In the genomic region with DNA sequence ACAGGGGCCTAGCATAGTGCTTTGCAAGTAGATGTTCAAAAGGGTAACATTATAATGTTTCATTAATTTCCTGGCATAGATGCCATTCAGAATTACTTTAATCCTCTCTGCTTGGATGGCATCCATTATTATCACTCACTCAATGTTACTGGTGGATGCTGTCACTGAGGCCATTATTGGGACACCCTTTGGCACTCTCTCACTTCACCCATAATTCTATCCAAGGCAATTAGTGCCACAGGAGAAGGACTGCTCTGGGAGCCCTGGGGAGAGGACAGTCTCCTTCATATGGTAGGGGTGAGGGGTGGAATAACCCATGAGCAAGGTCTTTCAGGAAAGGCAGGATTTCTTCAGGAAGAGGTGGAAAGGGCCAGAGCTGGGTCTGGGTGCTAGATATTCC, we compare ENCODE assay signal across 20 cellular contexts. TPM values are rescaled to one million over a fixed set of nuclear protein-coding genes. Genes with fewer than 3 reads are reported as not detected.
A peak's percentile ranks its signal among the peaks of the same experiment; 100 is the strongest.
DNase-seq lines count a peak whose midpoint lies in the region; ATAC-seq and TF ChIP-seq lines count a peak whose summit lies in the region.
"Had no signal": no experiment of that assay in that cellular context is flagged by ENCODE, and none has a peak within 500 bp of the region (broad histone marks: within the 10 kb centered on the region; RNA-seq: fewer than 3 reads in every experiment).

No MANE protein-coding gene starts in this region.

- H3K4me1 Mint-ChIP-seq in T-helper 17 cell (peaks cover 6% of the 10 kb centered on the region), endothelial cell (ENCODE audit: unreplicated experiment) (peaks cover 20% of the 10 kb centered on the region)
- H3K4me1 Mint-ChIP-seq in activated naive CD4-positive, alpha-beta T cell treated with anti-CD3 and anti-CD28 coated beads for 36 hours (ENCODE audit: low read depth) = no peaks in the 10 kb centered on the region
- H3K4me1 Mint-ChIP-seq: GM23338 had no signal

- peaks cover 4% of the 10 kb centered on the region for H3K36me3 Mint-ChIP-seq in T-helper 17 cell (ENCODE audit: low read depth)
- peaks cover 26% of the 10 kb centered on the region for H3K36me3 Mint-ChIP-seq in endothelial cell (ENCODE audit: low read depth, unreplicated experiment)
- no peaks in the 10 kb centered on the region for H3K36me3 Mint-ChIP-seq in activated naive CD4-positive, alpha-beta T cell treated with anti-CD3 and anti-CD28 coated beads for 36 hours (ENCODE audit: low read depth)
- H3K36me3 Mint-ChIP-seq: CD8-positive, alpha-beta T cell had no signal

- TF ChIP-seq CTCF in endothelial cell (IDR thresholded peaks at IDR 0.05; ENCODE audit: unreplicated experiment) = no peak
- TF ChIP-seq CTCF in right atrium auricular region (IDR thresholded peaks at IDR 0.05) = no peak
- TF ChIP-seq CTCF in gastrocnemius medialis (IDR thresholded peaks at IDR 0.05 in 4 of 5, conservative IDR thresholded peaks at IDR 0.05 in 1 of 5) = no peak

- H3K4me3 ChIP-seq in right atrium auricular region (no peak overlapping the region), gastrocnemius medialis (no peak overlapping the region)
- H3K4me3 ChIP-seq: BLaER1 treated with 17β-estradiol and CSF1 and Interleukin-3, amounts not matched to agents 10 nM and 100 nM; GM12878; GM23338; SJCRH30 had no signal

- TF ChIP-seq POLR2A in gastrocnemius medialis (IDR thresholded peaks at IDR 0.05) = no peak

- DNase-seq in T-helper 17 cell (no peak), endothelial cell (ENCODE audit: low spot score) (no peak), right atrium auricular region (ENCODE audit: low spot score) (no peak), gastrocnemius medialis (no peak), RPMI8226 (no peak), posterior cingulate gyrus (no peak)
- DNase-seq in activated naive CD4-positive, alpha-beta T cell treated with anti-CD3 and anti-CD28 coated beads for 36 hours = no peak
- DNase-seq: CD8-positive, alpha-beta T cell; DND-41; HCEC 1CT; NCI-H1105 treated with DMSO at 0.1 percent for 48 hours; NCI-H2029 treated with DMSO at 0.1 percent for 48 hours; NCI-H226; NCI-H510A treated with DMSO at 0.1 percent for 48 hours; NK-92 treated with Interleukin-12 subunit alpha and Interleukin-12 subunit beta, amount 100 ng/mL, for 24 hours; SJCRH30 had no signal

- no peaks in the 10 kb centered on the region for H3K9me3 ChIP-seq in T-helper 17 cell (ENCODE audit: control insufficient read depth, low read length, poor library complexity, severe bottlenecking)
- H3K9me3 ChIP-seq in right atrium auricular region = no peaks in the 10 kb centered on the region
- no peaks in the 10 kb centered on the region for H3K9me3 ChIP-seq in gastrocnemius medialis
- H3K9me3 ChIP-seq: BLaER1 treated with 17β-estradiol and CSF1 and Interleukin-3, amounts not matched to agents 10 nM and 100 nM; SJCRH30 had no signal

- H3K27me3 Mint-ChIP-seq in T-helper 17 cell = no peaks in the 10 kb centered on the region
- peaks cover 4% of the 10 kb centered on the region for H3K27me3 Mint-ChIP-seq in endothelial cell (ENCODE audit: unreplicated experiment)
- no peaks in the 10 kb centered on the region for H3K27me3 Mint-ChIP-seq in activated naive CD4-positive, alpha-beta T cell treated with anti-CD3 and anti-CD28 coated beads for 36 hours (ENCODE audit: low read depth)
- H3K27me3 Mint-ChIP-seq: IgD-negative memory B cell had no signal

- no peak overlapping the region for H3K4me3 Mint-ChIP-seq in T-helper 17 cell
- peak overlapping the region; percentile 56 for H3K4me3 Mint-ChIP-seq in endothelial cell (ENCODE audit: unreplicated experiment)
- no peak overlapping the region for H3K4me3 Mint-ChIP-seq in activated naive CD4-positive, alpha-beta T cell treated with anti-CD3 and anti-CD28 coated beads for 36 hours
- H3K4me3 Mint-ChIP-seq: CD8-positive, alpha-beta T cell; GM23338; IgD-negative memory B cell had no signal

- no peaks in the 10 kb centered on the region for H3K27me3 ChIP-seq in right atrium auricular region
- no peaks in the 10 kb centered on the region for H3K27me3 ChIP-seq in gastrocnemius medialis
- H3K27me3 ChIP-seq: BLaER1 treated with 17β-estradiol and CSF1 and Interleukin-3, amounts not matched to agents 10 nM and 100 nM; SJCRH30 had no signal

- peak overlapping the region; percentile 60 for H3K27ac Mint-ChIP-seq in T-helper 17 cell
- peak overlapping the region; percentile 44 for H3K27ac Mint-ChIP-seq in endothelial cell (ENCODE audit: unreplicated experiment)
- no peak overlapping the region for H3K27ac Mint-ChIP-seq in activated naive CD4-positive, alpha-beta T cell treated with anti-CD3 and anti-CD28 coated beads for 36 hours
- H3K27ac Mint-ChIP-seq: CD8-positive, alpha-beta T cell; GM23338; IgD-negative memory B cell had no signal

- H3K36me3 ChIP-seq in right atrium auricular region (peaks cover 45% of the 10 kb centered on the region), gastrocnemius medialis (peaks cover 0 to 61% of the 10 kb centered on the region in 2 donors)
- H3K36me3 ChIP-seq: BLaER1 treated with 17β-estradiol and CSF1 and Interleukin-3, amounts not matched to agents 10 nM and 100 nM had no signal

- H3K9me3 Mint-ChIP-seq in endothelial cell (ENCODE audit: unreplicated experiment) = no peaks in the 10 kb centered on the region
- no peaks in the 10 kb centered on the region for H3K9me3 Mint-ChIP-seq in activated naive CD4-positive, alpha-beta T cell treated with anti-CD3 and anti-CD28 coated beads for 36 hours
- H3K9me3 Mint-ChIP-seq: CD8-positive, alpha-beta T cell; GM23338; IgD-negative memory B cell had no signal

- ATAC-seq in T-helper 17 cell (no peak), gastrocnemius medialis (no peak)
- ATAC-seq: CD8-positive, alpha-beta T cell; GM12878; GM23338 had no signal

- peak overlapping the region; percentile 71 to 76 for H3K27ac ChIP-seq in right atrium auricular region
- peak overlapping the region; percentile 76 to 86 (median 80) for H3K27ac ChIP-seq in gastrocnemius medialis
- H3K27ac ChIP-seq: BLaER1 treated with 17β-estradiol and CSF1 and Interleukin-3, amounts not matched to agents 10 nM and 100 nM; SJCRH30 had no signal

- CTCF ChIA-PET in activated naive CD4-positive, alpha-beta T cell treated with anti-CD3 and anti-CD28 coated beads for 36 hours (lab: Charles Lee) = interaction anchor here (1.9 kb wide), 1 partner anchor 10 kb away, joined by 5 read pairs; no protein-coding TSS in a partner anchor

- in situ Hi-C loops in gastrocnemius medialis (cut with MboI; ENCODE audit: low sequenced_read_pairs in 4 of 4) = no loop called here

- intact Hi-C loops in gastrocnemius medialis (cut with DNase I; ENCODE audit: low total_unique reads) = no loop called here
- intact Hi-C loops in activated naive CD4-positive, alpha-beta T cell treated with anti-CD3 and anti-CD28 coated beads for 36 hours (cut with micrococcal nuclease) = no loop called here
- intact Hi-C loops in posterior cingulate gyrus (cut with DNase I) = no loop called here

- H3K4me1 ChIP-seq in right atrium auricular region (peaks cover 0 to 21% of the 10 kb centered on the region in 2 donors), gastrocnemius medialis (peaks cover 41 to 42% of the 10 kb centered on the region in 2 donors)
- H3K4me1 ChIP-seq: BLaER1 treated with 17β-estradiol and CSF1 and Interleukin-3, amounts not matched to agents 10 nM and 100 nM had no signal

RNA-seq across cellular contexts. Expression of gene SLC28A1, which starts 28.7 kb away (rescaled TPM):
- total RNA-seq in T-helper 17 cell (not detected), endothelial cell (ENCODE audit: unreplicated experiment) (not detected), right atrium auricular region (under 1 TPM in 1 of 2 donors, not detected in 1; 0.12 TPM), gastrocnemius medialis (under 1 TPM in 1 of 4 donors, not detected in 3; 0.47 TPM)
- not detected for total RNA-seq in activated naive CD4-positive, alpha-beta T cell treated with anti-CD3 and anti-CD28 coated beads for 36 hours
- total RNA-seq: CD8-positive, alpha-beta T cell; GM12878; GM23338; SJCRH30 had no signal

RNA-seq across cellular contexts. Expression of gene ALPK3, which starts 38.6 kb away (rescaled TPM):
- total RNA-seq in T-helper 17 cell (under 1 TPM; 0.15 to 0.78 TPM), endothelial cell (ENCODE audit: unreplicated experiment) (94.2 TPM), right atrium auricular region (10 to 100 TPM; 51.0 to 99.0 TPM), gastrocnemius medialis (100 to 1,000 TPM; 131 to 406 (median 305) TPM)
- under 1 TPM; 0.02 to 0.05 TPM for total RNA-seq in activated naive CD4-positive, alpha-beta T cell treated with anti-CD3 and anti-CD28 coated beads for 36 hours

Comparison
In these comparisons a context has a peak if more than half of its experiments do, and no peak if none do; other contexts are left out.
1. RNA of gene ALPK3, which starts 38.6 kb away (total RNA-seq): 131 to 406 TPM in gastrocnemius medialis, 51.0 to 99.0 TPM in right atrium auricular region and 94.2 TPM in endothelial cell (single experiment); 0.15 to 0.78 TPM in T-helper 17 cell and 0.02 to 0.05 TPM in activated naive CD4-positive, alpha-beta T cell treated with anti-CD3 and anti-CD28 coated beads for 36 hours; every median in the first group is over 10 times any median in the second.